Comparison of ENCODE assay signal across 1 cellular context in genomic region chr1:26827663-26828062, GRCh38.
TF ChIP-seq lines count a peak whose summit lies in the region.

No MANE protein-coding gene starts in this region.

TF ChIP-seq in H1, 55 proteins besides CTCF, POLR2A, EP300 and RAD21:
- TF ChIP-seq CHD7 (IDR thresholded peaks at IDR 0.05; ENCODE audit: insufficient replicate concordance, low read length), result no peak
- TF ChIP-seq BRCA1 (IDR thresholded peaks at IDR 0.05; ENCODE audit: low read depth, low read length), result no peak
- TF ChIP-seq CBX5 (IDR thresholded peaks at IDR 0.05; ENCODE audit: low read depth, low read length), result no peak
- TF ChIP-seq KDM5A (IDR thresholded peaks at IDR 0.05; ENCODE audit: low read length), result no peak
- TF ChIP-seq TCF12 (IDR thresholded peaks at IDR 0.05; ENCODE audit: low read depth, low read length), result no peak
- TF ChIP-seq TAF7 (optimal IDR thresholded peaks at IDR 0.05; ENCODE audit: borderline replicate concordance, low read depth, low read length), result no peak
- no peak for TF ChIP-seq TBP (IDR thresholded peaks at IDR 0.05; ENCODE audit: low read depth, low read length)
- TF ChIP-seq CHD1 (IDR thresholded peaks at IDR 0.05; ENCODE audit: low read depth, low read length), result no peak
- no peak for TF ChIP-seq SIN3A (conservative IDR thresholded peaks at IDR 0.05 in 1 of 2, IDR thresholded peaks at IDR 0.05 in 1 of 2; ENCODE audit: low read depth in 1 of 2, low read length in 2 of 2)
- no peak for TF ChIP-seq YY1 (IDR thresholded peaks at IDR 0.05; ENCODE audit: low read depth, low read length)
- no peak for TF ChIP-seq NRF1 (IDR thresholded peaks at IDR 0.05; ENCODE audit: low read depth, low read length)
- TF ChIP-seq ASH2L (IDR thresholded peaks at IDR 0.05; ENCODE audit: low read length), result no peak
- TF ChIP-seq BCL11A (IDR thresholded peaks at IDR 0.05; ENCODE audit: low read depth in 2 of 2, low read length in 2 of 2), result no peak
- no peak for TF ChIP-seq FOSL1 (IDR thresholded peaks at IDR 0.05; ENCODE audit: insufficient read depth, low read depth, low read length)
- TF ChIP-seq ZNF274 (IDR thresholded peaks at IDR 0.05; ENCODE audit: borderline replicate concordance, extremely low read depth, low read length), result no peak
- no peak for TF ChIP-seq GTF2F1 (IDR thresholded peaks at IDR 0.05; ENCODE audit: borderline replicate concordance, low read depth, low read length)
- no peak for TF ChIP-seq SP2 (IDR thresholded peaks at IDR 0.05; ENCODE audit: low read length)
- TF ChIP-seq EGR1 (IDR thresholded peaks at IDR 0.05; ENCODE audit: borderline replicate concordance, low read depth, low read length), result no peak
